In genomic region chr2:78260861-78261260, GRCh38 we compare ENCODE assay signal across 30 cellular contexts.
DNase-seq lines count a peak whose midpoint lies in the region; ATAC-seq, FAIRE-seq and TF ChIP-seq lines count a peak whose summit lies in the region.
"Had no signal": no experiment of that assay in that cellular context is flagged by ENCODE, and none has a peak within 500 bp of the region (broad histone marks: within the 10 kb centered on the region; RNA-seq: fewer than 3 reads in every experiment).

No MANE protein-coding gene starts in this region.

- FAIRE-seq in HepG2 (lab: Jason Lieb, UNC), result peak; percentile 55
- FAIRE-seq: GM19239, H54, HTR-8/SVneo had no signal

- no peaks in the 10 kb centered on the region for H3K27me3 Mint-ChIP-seq in Calu3 (ENCODE audit: unreplicated experiment)
- H3K27me3 Mint-ChIP-seq: B cell had no signal

- H3K4me2 ChIP-seq in HepG2 (ENCODE audit: low read depth, low read length), result peak overlapping the region; percentile 76
- H3K4me2 ChIP-seq: KMS-11, SK-N-SH had no signal

- H3K27ac Mint-ChIP-seq in Calu3 (ENCODE audit: unreplicated experiment), result no peak overlapping the region
- H3K27ac Mint-ChIP-seq: B cell; CD8-positive, alpha-beta T cell had no signal

- intact Hi-C loops in HepG2 (cut with micrococcal nuclease; ENCODE audit: unreplicated experiment), result loop anchor here (1.0 kb wide), 2 partner anchors 8 to 99 kb away; no protein-coding TSS in a partner anchor
- intact Hi-C loops in right lobe of liver (cut with DNase I), result no loop called here
- intact Hi-C loops in Calu3 (cut with micrococcal nuclease; ENCODE audit: unreplicated experiment), result no loop called here

- H3K36me3 Mint-ChIP-seq in Calu3 (ENCODE audit: insufficient read depth, unreplicated experiment), result no peaks in the 10 kb centered on the region
- H3K36me3 Mint-ChIP-seq: CD8-positive, alpha-beta T cell had no signal

- H3K4me3 Mint-ChIP-seq in Calu3 (ENCODE audit: low read depth, unreplicated experiment), result no peak overlapping the region
- H3K4me3 Mint-ChIP-seq: B cell; CD8-positive, alpha-beta T cell had no signal

- TF ChIP-seq POLR2A in HepG2 (IDR thresholded peaks at IDR 0.05; ENCODE audit: insufficient read depth in 1 of 2, low read depth in 2 of 2, low read length in 2 of 2) (no peak), right lobe of liver (IDR thresholded peaks at IDR 0.05) (no peak)

- H3K36me3 ChIP-seq in HepG2 (replicated peaks in 1 of 2; ENCODE audit: control insufficient read depth in 1 of 2, insufficient read depth in 2 of 2, low read length in 2 of 2) (no peaks in the 10 kb centered on the region), right lobe of liver (no peaks in the 10 kb centered on the region)

- 0% methylated on average over 2 of the region's 2 CpGs for WGBS in HepG2 (ENCODE audit: low lambda C conversion rate)
- WGBS in right lobe of liver (ENCODE audit: insufficient coverage, low coverage, low lambda C conversion rate, missing lambda C conversion rate), result 9% methylated on average over 2 of the region's 2 CpGs

- no peaks in the 10 kb centered on the region for H4K20me1 ChIP-seq in HepG2 (ENCODE audit: insufficient read depth, low read length)

- peak; percentile 49 for DNase-seq in DMS53 (lab: John Stamatoyannopoulos, UW)
- no peak for DNase-seq in DMS53 treated with DMSO at 0.1 percent for 48 hours (lab: John Stamatoyannopoulos, UW; ENCODE audit: unreplicated experiment)
- peak; percentile 93 for DNase-seq in HepG2 (ENCODE audit: low spot score)
- no peak for DNase-seq in right lobe of liver
- peak; percentile 31 for DNase-seq in globus pallidus (ENCODE audit: low spot score)
- no peak for DNase-seq in left lobe of liver (ENCODE audit: low spot score)
- no peak for DNase-seq in Calu3
- DNase-seq: Caco-2; CD8-positive, alpha-beta T cell; DMS 273 treated with DMSO at 0.1 percent for 48 hours; DND-41; IMR-90; MM.1S; NCI-H1417; NCI-H187; NCI-H2081 treated with DMSO at 0.1 percent for 48 hours; NCI-H446; NCI-H526; NK-92 treated with Interleukin-12 subunit alpha and Interleukin-12 subunit beta, amount 100 ng/mL, for 24 hours; PC-3; SK-N-SH; SW 1271 had no signal

- CTCF ChIA-PET in HepG2 (lab: Yijun Ruan, JAX; ENCODE audit: low intra/inter-chr PET ratio, low total read pairs), result no interaction called here
- CTCF ChIA-PET in Calu3 (lab: Charles Lee), result no interaction called here

- in situ Hi-C loops in HepG2 (cut with HindIII; ENCODE audit: extremely low pct_ligation_motif_present, low pct_unique_long_range_greater_than_20kb), result no loop called here

- no peak for TF ChIP-seq RAD21 in HepG2 (CRISPR knock-in tag; IDR thresholded peaks at IDR 0.05)

- H3K4me1 ChIP-seq in HepG2 (ENCODE audit: insufficient read depth, low read length) (peaks cover 36% of the 10 kb centered on the region), right lobe of liver (no peaks in the 10 kb centered on the region)
- H3K4me1 ChIP-seq: Caco-2 had no signal

- no peak overlapping the region for H2AFZ ChIP-seq in HepG2 (ENCODE audit: low read length)

- peak overlapping the region; percentile 9 to 48 (median 44); a peak in 3 of 6 replicates for H3K4me3 ChIP-seq in HepG2 (replicated peaks in 1 of 3; ENCODE audit: insufficient read depth in 1 of 3, low read depth in 2 of 3, low read length in 3 of 3)
- no peak overlapping the region for H3K4me3 ChIP-seq in right lobe of liver

- ATAC-seq in HepG2 (peak; percentile 100), right lobe of liver (no peak), left lobe of liver (no peak)
- ATAC-seq: CD8-positive, alpha-beta T cell; PC-3 had no signal

- TF ChIP-seq EP300 in HepG2 (IDR thresholded peaks at IDR 0.05; ENCODE audit: low read depth in 2 of 2, low read length in 2 of 2), result peak; percentile 32 to 96; a peak in 3 of 4 replicates
- peak; percentile 74; the same call in 1 of the 2 replicates for TF ChIP-seq EP300 in HepG2 (CRISPR knock-in tag; IDR thresholded peaks at IDR 0.05; ENCODE audit: borderline replicate concordance)

- no TSS peak for BruUV-seq in HepG2 (replicated peaks; lab: Mats Ljungman, UMichigan)
- no TSS peak for BruUV-seq in Calu3 (replicated peaks; lab: Mats Ljungman, UMichigan)

- H3K27ac ChIP-seq in HepG2 (ENCODE audit: extremely low read length, insufficient read depth, low read length) (peak overlapping the region; percentile 69), right lobe of liver (no peak overlapping the region), temporal lobe (ENCODE audit: low read depth, low read length) (peak overlapping the region; percentile 66)
- H3K27ac ChIP-seq: 22Rv1, C4-2B, KMS-11 had no signal

- H3K27me3 ChIP-seq in HepG2 (ENCODE audit: control insufficient read depth in 1 of 2, insufficient read depth in 2 of 2, low read length in 2 of 2), result no peaks in the 10 kb centered on the region
- H3K27me3 ChIP-seq in right lobe of liver, result no peaks in the 10 kb centered on the region

- no peaks in the 10 kb centered on the region for H3K9me3 ChIP-seq in HepG2 (ENCODE audit: low read length)
- H3K9me3 ChIP-seq in right lobe of liver, result no peaks in the 10 kb centered on the region
- H3K9me3 ChIP-seq: Caco-2, SK-N-SH had no signal

- no peaks in the 10 kb centered on the region for H3K4me1 Mint-ChIP-seq in Calu3 (ENCODE audit: low read depth, unreplicated experiment)
- H3K4me1 Mint-ChIP-seq: B cell had no signal

- H3K79me2 ChIP-seq in HepG2 (ENCODE audit: insufficient read depth, low read length), result peaks cover 3% of the 10 kb centered on the region

- TF ChIP-seq CTCF in HepG2 (CRISPR knock-in tag; IDR thresholded peaks at IDR 0.05) (no peak), right lobe of liver (IDR thresholded peaks at IDR 0.05) (no peak), Calu3 (IDR thresholded peaks at IDR 0.05; ENCODE audit: unreplicated experiment) (no peak)

- POLR2A ChIA-PET in HepG2 (lab: Yijun Ruan, JAX), result interaction anchor here (2.0 kb wide), 1 partner anchor 281 kb away, joined by 13 read pairs; no protein-coding TSS in a partner anchor

- H3K9me3 Mint-ChIP-seq in Calu3 (ENCODE audit: low read depth, unreplicated experiment), result peaks cover 9% of the 10 kb centered on the region

- peak overlapping the region; percentile 44 for H3K9ac ChIP-seq in HepG2 (ENCODE audit: insufficient read depth, low read depth, low read length)
- H3K9ac ChIP-seq: KMS-11, SK-N-SH had no signal

TF ChIP-seq in HepG2, 621 proteins besides CTCF, POLR2A, EP300 and RAD21 (continues in another document):
- TF ChIP-seq ZBTB25 (CRISPR knock-in tag; IDR thresholded peaks at IDR 0.05) (no peak), RBM39 (IDR thresholded peaks at IDR 0.05; ENCODE audit: low read depth, low read length, poor library complexity, severe bottlenecking) (no peak), ZNF597 (CRISPR knock-in tag; IDR thresholded peaks at IDR 0.05) (no peak), POGZ (CRISPR knock-in tag; IDR thresholded peaks at IDR 0.05) (peak; percentile 88), ELF1 (CRISPR knock-in tag; IDR thresholded peaks at IDR 0.05) (no peak), IRF2 (CRISPR knock-in tag; IDR thresholded peaks at IDR 0.05) (peak; percentile 87), MEIS1 (CRISPR knock-in tag; IDR thresholded peaks at IDR 0.05; ENCODE audit: borderline replicate concordance) (no peak), PPARG (CRISPR knock-in tag; conservative IDR thresholded peaks at IDR 0.05) (peak; percentile 75), ZNF24 (IDR thresholded peaks at IDR 0.05) (peak; percentile 57; the same call in 1 of the 2 replicates), RFXANK (CRISPR knock-in tag; IDR thresholded peaks at IDR 0.05) (no peak), FOXA3 (CRISPR knock-in tag; IDR thresholded peaks at IDR 0.05) (peak; percentile 100), NFATC3 (CRISPR knock-in tag; IDR thresholded peaks at IDR 0.05) (no peak), ZBTB7B (CRISPR knock-in tag; IDR thresholded peaks at IDR 0.05) (peak; percentile 61; the same call in 1 of the 2 replicates), PATZ1 (CRISPR knock-in tag; IDR thresholded peaks at IDR 0.05) (peak; percentile 60), ZNF256 (CRISPR knock-in tag; conservative IDR thresholded peaks at IDR 0.05) (no peak), HOXA3 (CRISPR knock-in tag; IDR thresholded peaks at IDR 0.05) (peak; percentile 27; the same call in 1 of the 2 replicates), THAP11 (CRISPR knock-in tag; IDR thresholded peaks at IDR 0.05) (peak; percentile 67), ZFAT (CRISPR knock-in tag; conservative IDR thresholded peaks at IDR 0.05) (no peak)

Comparison
In these comparisons a context has a peak if more than half of its experiments do, and no peak if none do; other contexts are left out.
1. DNase-seq: peak in DMS53 (single experiment), HepG2 (single experiment) and globus pallidus (single experiment); none in DMS53 treated with DMSO at 0.1 percent for 48 hours (single experiment), right lobe of liver (0 of 3), left lobe of liver (single experiment) and Calu3 (single experiment).
2. H3K27ac ChIP-seq: peak in HepG2 (single experiment) and temporal lobe (single experiment); none in right lobe of liver (0 of 3).
3. H3K4me3 ChIP-seq: peak in HepG2 (3 of 3); none in right lobe of liver (0 of 3).